Comparison of ENCODE assay signal across 8 cellular contexts in the genomic region with DNA sequence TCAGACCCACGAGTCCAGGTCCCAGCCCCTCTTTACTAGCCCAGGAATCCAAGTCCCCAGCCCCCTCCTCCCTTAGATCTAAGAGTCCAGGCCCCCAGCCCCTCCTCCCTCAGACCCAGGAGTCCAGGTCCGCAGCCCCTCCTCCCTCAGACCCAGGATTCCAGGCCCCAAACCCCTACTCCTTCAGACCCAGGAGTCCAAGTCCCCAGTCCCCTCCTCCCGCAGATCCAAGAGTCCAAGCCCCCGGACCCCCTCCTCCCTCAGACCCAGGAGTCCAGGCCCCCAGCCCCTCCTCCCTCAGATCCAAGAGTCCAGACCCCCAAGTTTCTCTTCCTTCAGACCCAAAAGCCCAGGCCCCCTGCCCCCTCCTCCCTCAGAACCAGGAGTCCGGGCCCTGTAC. TPM values are rescaled to one million over a fixed set of nuclear protein-coding genes. Genes with fewer than 3 reads are reported as not detected.
DNase-seq lines count a peak whose midpoint lies in the region; ATAC-seq and TF ChIP-seq lines count a peak whose summit lies in the region.

No MANE protein-coding gene starts in this region.

- ATAC-seq in activated T-cell treated with anti-CD3 and anti-CD28 coated beads, Interleukin-2, amount 50 U/mL, for 72 hours (replicated peaks in 1 of 2) = no peak
- ATAC-seq in body of pancreas (no peak), lower lobe of right lung (no peak), HG03565 (IDR thresholded peaks at IDR 0.05; ENCODE audit: unreplicated experiment) (no peak)

- peaks cover 14% of the 10 kb centered on the region for H3K27me3 Mint-ChIP-seq in activated T-cell treated with anti-CD3 and anti-CD28 coated beads, Interleukin-2, amount 50 U/mL, for 72 hours (ENCODE audit: low read depth)

- H3K27ac Mint-ChIP-seq in activated T-cell treated with anti-CD3 and anti-CD28 coated beads, Interleukin-2, amount 50 U/mL, for 72 hours = peak overlapping the region; percentile 99

- intact Hi-C loops in body of pancreas (cut with DNase I) (no loop called here), lower lobe of right lung (cut with DNase I) (no loop called here), tibial artery (cut with DNase I; ENCODE audit: low total_unique reads) (no loop called here)

- H3K4me1 Mint-ChIP-seq in activated T-cell treated with anti-CD3 and anti-CD28 coated beads, Interleukin-2, amount 50 U/mL, for 72 hours (ENCODE audit: low read depth) = peaks cover 36% of the 10 kb centered on the region

- H3K4me3 Mint-ChIP-seq in activated T-cell treated with anti-CD3 and anti-CD28 coated beads, Interleukin-2, amount 50 U/mL, for 72 hours = peak overlapping the region; percentile 94

- peaks cover 42% of the 10 kb centered on the region for H3K4me1 ChIP-seq in body of pancreas
- peaks cover 29% of the 10 kb centered on the region for H3K4me1 ChIP-seq in lower lobe of right lung
- H3K4me1 ChIP-seq in tibial artery = peaks cover 0 to 37% (median 26%) of the 10 kb centered on the region in 4 donors

- DNase-seq in activated T-cell treated with anti-CD3 and anti-CD28 coated beads, Interleukin-2, amount 50 U/mL, for 72 hours = no peak
- no peak for DNase-seq in activated T-cell treated with anti-CD3 and anti-CD28 coated beads, Interleukin-2, amount 50 U/mL, for 48 hours
- no peak for DNase-seq in body of pancreas
- no peak for DNase-seq in lower lobe of right lung
- DNase-seq in tibial artery = no peak
- no peak for DNase-seq in activated CD4-positive, alpha-beta T cell treated with anti-CD3 and anti-CD28 coated beads, Interleukin-2, amount 50 U/mL, for 4 hours
- no peak for DNase-seq in NCI-H446 treated with DMSO at 0.1 percent for 48 hours (lab: John Stamatoyannopoulos, UW)

- 19 to 36% methylated on average over 2 to 5 of the region's 5 CpGs for WGBS in body of pancreas, 2 donors

- TF ChIP-seq CTCF in body of pancreas (IDR thresholded peaks at IDR 0.05) (no peak), lower lobe of right lung (IDR thresholded peaks at IDR 0.05) (no peak), tibial artery (IDR thresholded peaks at IDR 0.05) (no peak)

- H3K27me3 ChIP-seq in body of pancreas = no peaks in the 10 kb centered on the region
- H3K27me3 ChIP-seq in lower lobe of right lung (ENCODE audit: low read depth) = no peaks in the 10 kb centered on the region
- no peaks in the 10 kb centered on the region for H3K27me3 ChIP-seq in tibial artery

- H3K9me3 ChIP-seq in body of pancreas = no peaks in the 10 kb centered on the region
- no peaks in the 10 kb centered on the region for H3K9me3 ChIP-seq in lower lobe of right lung
- H3K9me3 ChIP-seq in tibial artery = no peaks in the 10 kb centered on the region

- TF ChIP-seq POLR2A in body of pancreas (IDR thresholded peaks at IDR 0.05) = no peak

- peaks cover 12 to 17% of the 10 kb centered on the region in 2 donors for H3K36me3 Mint-ChIP-seq in activated T-cell treated with anti-CD3 and anti-CD28 coated beads, Interleukin-2, amount 50 U/mL, for 72 hours (ENCODE audit: insufficient read depth in 2 of 2)

- H3K36me3 ChIP-seq in body of pancreas (replicated peaks in 1 of 2; ENCODE audit: insufficient read depth in 1 of 2, low read depth in 2 of 2) (no peaks in the 10 kb centered on the region), lower lobe of right lung (peaks cover 25% of the 10 kb centered on the region), tibial artery (peaks cover 0 to 28% (median 16%) of the 10 kb centered on the region in 3 donors)

- H3K4me3 ChIP-seq in body of pancreas (peak overlapping the region; percentile 46 to 62), lower lobe of right lung (peak overlapping the region; percentile 82), tibial artery (peak overlapping the region; percentile 57 to 83)

- H3K9me3 Mint-ChIP-seq in activated T-cell treated with anti-CD3 and anti-CD28 coated beads, Interleukin-2, amount 50 U/mL, for 72 hours = peaks cover 0 to 2% of the 10 kb centered on the region in 2 donors

- H3K27ac ChIP-seq in body of pancreas = peak overlapping the region; percentile 79 to 93 (median 84)
- H3K27ac ChIP-seq in lower lobe of right lung = peak overlapping the region; percentile 95
- H3K27ac ChIP-seq in tibial artery = peak overlapping the region; percentile 92 to 97

RNA-seq across cellular contexts. Expression of gene SPACA6, which starts 11.5 kb away (rescaled TPM):
- 1 to 10 TPM; 3.6 to 7.5 TPM for total RNA-seq in activated T-cell treated with anti-CD3 and anti-CD28 coated beads, Interleukin-2, amount 50 U/mL, for 72 hours
- total RNA-seq in body of pancreas (10 to 100 TPM in 1 of 2 donors, 1 to 10 TPM in 1; 7.9 to 16.3 TPM), lower lobe of right lung (19.8 TPM)

RNA-seq across cellular contexts. Expression of gene HAS1, which starts 19.2 kb away (rescaled TPM):
- total RNA-seq in activated T-cell treated with anti-CD3 and anti-CD28 coated beads, Interleukin-2, amount 50 U/mL, for 72 hours = not detected
- total RNA-seq in body of pancreas (10 to 100 TPM in 1 of 2 donors, 1 to 10 TPM in 1; 1.8 to 15.8 TPM), lower lobe of right lung (not detected)

RNA-seq across cellular contexts. Expression of gene FPR1, which starts 47.1 kb away (rescaled TPM):
- total RNA-seq in activated T-cell treated with anti-CD3 and anti-CD28 coated beads, Interleukin-2, amount 50 U/mL, for 72 hours = not detected
- total RNA-seq in body of pancreas (1 to 10 TPM in 1 of 2 donors, not detected in 1; 4.7 TPM), lower lobe of right lung (105 TPM)

RNA-seq across cellular contexts. Expression of gene FPR2, which starts 56.4 kb away (rescaled TPM):
- total RNA-seq in activated T-cell treated with anti-CD3 and anti-CD28 coated beads, Interleukin-2, amount 50 U/mL, for 72 hours = not detected
- total RNA-seq in body of pancreas = under 1 TPM in 1 of 2 donors, not detected in 1; 0.78 TPM
- total RNA-seq in lower lobe of right lung = 29.4 TPM

RNA-seq across cellular contexts. Expression of gene SIGLEC14, which starts 58.0 kb away (rescaled TPM):
- under 1 TPM in 1 of 2 donors, not detected in 1; 0.38 TPM for total RNA-seq in activated T-cell treated with anti-CD3 and anti-CD28 coated beads, Interleukin-2, amount 50 U/mL, for 72 hours
- not detected for total RNA-seq in body of pancreas
- 20.3 TPM for total RNA-seq in lower lobe of right lung

Comparison
In these comparisons a context has a peak if more than half of its experiments do, and no peak if none do; other contexts are left out.
1. RNA of gene FPR1, which starts 47.1 kb away (total RNA-seq): 105 TPM in lower lobe of right lung (single experiment); 4.7 TPM in body of pancreas and not detected in activated T-cell treated with anti-CD3 and anti-CD28 coated beads, Interleukin-2, amount 50 U/mL, for 72 hours; every median in the first group is over 10 times any median in the second.
2. Peak in every context shown above with its lines, with median percentiles within 50 percentile points of each other: H3K27ac ChIP-seq and H3K4me3 ChIP-seq.